8 cellular contexts compared by ENCODE assay signal in genomic region chr5:179732918-179733763, GRCh38. TPM values are rescaled to one million over a fixed set of nuclear protein-coding genes. Genes with fewer than 3 reads are reported as not detected.
DNase-seq lines count a peak whose midpoint lies in the region; ATAC-seq and TF ChIP-seq lines count a peak whose summit lies in the region.

No MANE protein-coding gene starts in this region.

- H2AFZ ChIP-seq in OCI-LY3 (ENCODE audit: low read depth, low read length) = no peak overlapping the region

- TF ChIP-seq CTCF in AG04449 (IDR thresholded peaks at IDR 0.05; ENCODE audit: insufficient read depth, low read length, missing control alignments) = no peak
- no peak for TF ChIP-seq CTCF in OCI-LY3 (IDR thresholded peaks at IDR 0.05; ENCODE audit: low read depth, low read length)

- peaks cover 61% of the 10 kb centered on the region for H3K79me2 ChIP-seq in OCI-LY3 (ENCODE audit: low read length)

- H3K36me3 Mint-ChIP-seq in activated naive CD8-positive, alpha-beta T cell treated with anti-CD3 and anti-CD28 coated beads, Interleukin-2, amount 10 ng/mL, durations not matched to agents 7 days and 5 days = peaks cover 22% of the 10 kb centered on the region

- H3K4me3 ChIP-seq in AG04449 (ENCODE audit: low read depth, low read length) (peak overlapping the region; percentile 79), OCI-LY3 (ENCODE audit: low read length) (peak overlapping the region; percentile 94)

- no peaks in the 10 kb centered on the region for H3K9me3 ChIP-seq in OCI-LY3 (ENCODE audit: insufficient read depth, low read length)

- DNase-seq in AG04449 (ENCODE audit: low read depth, low spot score) (no peak), left cardiac atrium (peak; percentile 53), posterior cingulate gyrus (peak; percentile 17 to 88 (median 34)), SHP77 treated with DMSO at 0.1 percent for 48 hours (lab: John Stamatoyannopoulos, UW) (no peak)
- DNase-seq in activated naive CD8-positive, alpha-beta T cell treated with anti-CD3 and anti-CD28 coated beads, Interleukin-2, amount 10 ng/mL, durations not matched to agents 7 days and 5 days = no peak

- H3K9ac ChIP-seq in OCI-LY3 (ENCODE audit: low read length) = peak overlapping the region; percentile 87

- peaks cover 33% of the 10 kb centered on the region for H4K20me1 ChIP-seq in OCI-LY3 (ENCODE audit: insufficient read depth, low read length)

- H3K4me1 ChIP-seq in OCI-LY3 (ENCODE audit: low read length) = peaks cover 29% of the 10 kb centered on the region

- H3K4me2 ChIP-seq in OCI-LY3 (ENCODE audit: low read length) = peak overlapping the region; percentile 87

- ATAC-seq in GM18502 (IDR thresholded peaks at IDR 0.05; ENCODE audit: poor library complexity, unreplicated experiment) (peak; percentile 31), HG02970 (IDR thresholded peaks at IDR 0.05; ENCODE audit: low FRiP score, unreplicated experiment) (peak; percentile 8), left cardiac atrium (peak; percentile 54 to 70)
- peak; percentile 43 for ATAC-seq in activated naive CD8-positive, alpha-beta T cell treated with anti-CD3 and anti-CD28 coated beads, Interleukin-2, amount 10 ng/mL, durations not matched to agents 7 days and 5 days (ENCODE audit: low read depth)

- POLR2A ChIA-PET in AG04449 (lab: Yijun Ruan, JAX) = interaction anchor here (0.6 to 1.4 kb wide), 6 partner anchors 11 to 116 kb away, joined by 3 to 8 read pairs (median 4); partner anchors contain the start of genes HNRNPH1 and SQSTM1
- POLR2A ChIA-PET in activated naive CD8-positive, alpha-beta T cell treated with anti-CD3 and anti-CD28 coated beads, Interleukin-2, amount 10 ng/mL, durations not matched to agents 7 days and 5 days (lab: Charles Lee) = interaction anchor here (0.8 to 3.3 kb wide), 14 partner anchors 9 to 183 kb away, joined by 3 to 23 read pairs (median 4); partner anchors contain the start of genes HNRNPH1, LTC4S and RUFY1

- peak overlapping the region; percentile 95 for H3K4me3 Mint-ChIP-seq in activated naive CD8-positive, alpha-beta T cell treated with anti-CD3 and anti-CD28 coated beads, Interleukin-2, amount 10 ng/mL, durations not matched to agents 7 days and 5 days

- H3K27ac Mint-ChIP-seq in activated naive CD8-positive, alpha-beta T cell treated with anti-CD3 and anti-CD28 coated beads, Interleukin-2, amount 10 ng/mL, durations not matched to agents 7 days and 5 days = peak overlapping the region; percentile 87

- H3K27me3 ChIP-seq in OCI-LY3 (ENCODE audit: low read depth, low read length) = no peaks in the 10 kb centered on the region

- H3K4me1 Mint-ChIP-seq in activated naive CD8-positive, alpha-beta T cell treated with anti-CD3 and anti-CD28 coated beads, Interleukin-2, amount 10 ng/mL, durations not matched to agents 7 days and 5 days = peaks cover 20% of the 10 kb centered on the region

- intact Hi-C loops in left cardiac atrium (cut with DNase I) = no loop called here
- intact Hi-C loops in posterior cingulate gyrus (cut with DNase I) = loop anchor here (1.0 kb wide), 1 partner anchor 35 kb away; the partner anchor contains the start of gene CANX

- peaks cover 42% of the 10 kb centered on the region for H3K36me3 ChIP-seq in OCI-LY3 (replicated peaks; ENCODE audit: low read depth, low read length)

- CTCF ChIA-PET in AG04449 (lab: Yijun Ruan, JAX) = interaction anchor here (0.9 to 1.5 kb wide), 4 partner anchors 17 to 70 kb away, joined by 3 to 4 read pairs (median 3); no protein-coding TSS in a partner anchor

- no peaks in the 10 kb centered on the region for H3K9me3 Mint-ChIP-seq in activated naive CD8-positive, alpha-beta T cell treated with anti-CD3 and anti-CD28 coated beads, Interleukin-2, amount 10 ng/mL, durations not matched to agents 7 days and 5 days

- H3K27ac ChIP-seq in OCI-LY3 (ENCODE audit: low read length) = peak overlapping the region; percentile 55

- no peaks in the 10 kb centered on the region for H3K27me3 Mint-ChIP-seq in activated naive CD8-positive, alpha-beta T cell treated with anti-CD3 and anti-CD28 coated beads, Interleukin-2, amount 10 ng/mL, durations not matched to agents 7 days and 5 days

RNA-seq across cellular contexts. Expression of gene MAML1, which starts 0.5 kb away (rescaled TPM):
- total RNA-seq in activated naive CD8-positive, alpha-beta T cell treated with anti-CD3 and anti-CD28 coated beads, Interleukin-2, amount 10 ng/mL, durations not matched to agents 7 days and 5 days = 10 to 100 TPM; 38.5 TPM
- total RNA-seq in left cardiac atrium = 10 to 100 TPM; 11.9 to 15.3 TPM

RNA-seq across cellular contexts. Expression of gene CANX, which starts 34.4 kb away (rescaled TPM):
- 100 to 1,000 TPM; 255 to 294 TPM for total RNA-seq in activated naive CD8-positive, alpha-beta T cell treated with anti-CD3 and anti-CD28 coated beads, Interleukin-2, amount 10 ng/mL, durations not matched to agents 7 days and 5 days
- total RNA-seq in left cardiac atrium = 100 to 1,000 TPM; 446 to 550 TPM

RNA-seq across cellular contexts. Expression of gene CBY3, which starts 52.3 kb away (rescaled TPM):
- under 1 TPM in 1 of 2 experiments, not detected in 1; 0.40 TPM for total RNA-seq in activated naive CD8-positive, alpha-beta T cell treated with anti-CD3 and anti-CD28 coated beads, Interleukin-2, amount 10 ng/mL, durations not matched to agents 7 days and 5 days
- not detected for total RNA-seq in left cardiac atrium

Comparison
In these comparisons a context has a peak if more than half of its experiments do, and no peak if none do; other contexts are left out.
1. DNase-seq: peak in left cardiac atrium (single experiment) and posterior cingulate gyrus (10 of 10); none in AG04449 (single experiment), activated naive CD8-positive, alpha-beta T cell treated with anti-CD3 and anti-CD28 coated beads, Interleukin-2, amount 10 ng/mL, durations not matched to agents 7 days and 5 days (single experiment) and SHP77 treated with DMSO at 0.1 percent for 48 hours (single experiment).
2. ATAC-seq: peak in every context shown above with its lines; median percentile 62 in left cardiac atrium; 43 in activated naive CD8-positive, alpha-beta T cell treated with anti-CD3 and anti-CD28 coated beads, Interleukin-2, amount 10 ng/mL, durations not matched to agents 7 days and 5 days; 31 in GM18502; 8 in HG02970.